1 cellular context compared by ENCODE assay signal in the genomic region with DNA sequence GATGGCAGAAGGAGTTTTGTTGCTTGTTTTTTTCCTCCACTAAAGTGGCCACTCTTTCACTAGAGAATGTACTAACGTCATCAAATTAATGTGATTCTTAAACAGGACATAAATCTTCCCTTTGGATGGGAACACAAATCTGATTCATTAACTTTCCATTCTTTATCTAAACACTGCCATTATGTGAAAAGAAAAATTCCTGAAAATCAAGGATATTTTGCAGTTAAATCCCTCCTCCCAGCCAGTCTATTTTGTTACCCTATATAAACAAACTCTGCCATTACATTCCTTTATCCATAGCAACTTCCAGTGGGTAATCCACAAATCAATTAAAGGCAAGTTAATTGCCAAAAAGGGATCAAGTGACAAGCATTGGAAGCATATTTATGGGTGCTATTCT.
TF ChIP-seq lines count a peak whose summit lies in the region.

No MANE protein-coding gene starts in this region.

TF ChIP-seq in HEK293, 187 proteins besides CTCF, POLR2A, EP300 and RAD21 (continued from another document and continues in another):
- TF ChIP-seq ZNF513 (tag by site-specific recombination; IDR thresholded peaks at IDR 0.05) = no peak
- TF ChIP-seq ATF2 (tag by site-specific recombination; IDR thresholded peaks at IDR 0.05; ENCODE audit: low read depth) = 0 out of 2 replicates have a peak, but pooled peaks have one; percentile 12
- TF ChIP-seq ZFP41 (tag by site-specific recombination; IDR thresholded peaks at IDR 0.05; ENCODE audit: borderline replicate concordance) = no peak
- TF ChIP-seq ZNF76 (tag by site-specific recombination; IDR thresholded peaks at IDR 0.05; ENCODE audit: borderline replicate concordance, low read depth) = no peak
- TF ChIP-seq ZNF404 (tag by site-specific recombination; IDR thresholded peaks at IDR 0.05) = no peak
- peak; percentile 78 for TF ChIP-seq ZNF629 (tag by site-specific recombination; IDR thresholded peaks at IDR 0.05)
- no peak for TF ChIP-seq ZNF302 (tag by site-specific recombination; IDR thresholded peaks at IDR 0.05; ENCODE audit: low read depth)
- TF ChIP-seq ZNF148 (tag by site-specific recombination; IDR thresholded peaks at IDR 0.05; ENCODE audit: borderline replicate concordance) = no peak
- TF ChIP-seq ZNF704 (tag by site-specific recombination; IDR thresholded peaks at IDR 0.05) = no peak
- TF ChIP-seq, protein P1, sequence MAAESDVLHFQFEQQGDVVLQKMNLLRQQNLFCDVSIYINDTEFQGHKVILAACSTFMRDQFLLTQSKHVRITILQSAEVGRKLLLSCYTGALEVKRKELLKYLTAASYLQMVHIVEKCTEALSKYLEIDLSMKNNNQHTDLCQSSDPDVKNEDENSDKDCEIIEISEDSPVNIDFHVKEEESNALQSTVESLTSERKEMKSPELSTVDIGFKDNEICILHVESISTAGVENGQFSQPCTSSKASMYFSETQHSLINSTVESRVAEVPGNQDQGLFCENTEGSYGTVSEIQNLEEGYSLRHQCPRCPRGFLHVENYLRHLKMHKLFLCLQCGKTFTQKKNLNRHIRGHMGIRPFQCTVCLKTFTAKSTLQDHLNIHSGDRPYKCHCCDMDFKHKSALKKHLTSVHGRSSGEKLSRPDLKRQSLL (tag by site-specific recombination; IDR thresholded peaks at IDR 0.05) = no peak
- TF ChIP-seq ZNF223 (tag by site-specific recombination; IDR thresholded peaks at IDR 0.05) = no peak
- no peak for TF ChIP-seq RBAK (tag by site-specific recombination; IDR thresholded peaks at IDR 0.05)
- no peak for TF ChIP-seq ZNF658 (tag by site-specific recombination; IDR thresholded peaks at IDR 0.05)
- no peak for TF ChIP-seq ZNF707 (tag by site-specific recombination; IDR thresholded peaks at IDR 0.05)
- no peak for TF ChIP-seq ZNF555 (tag by site-specific recombination; conservative IDR thresholded peaks at IDR 0.05)
- TF ChIP-seq BCL11A (tag by site-specific recombination; IDR thresholded peaks at IDR 0.05; ENCODE audit: low read depth) = no peak
- no peak for TF ChIP-seq ZNF654 (tag by site-specific recombination; IDR thresholded peaks at IDR 0.05; ENCODE audit: low read depth)
- no peak for TF ChIP-seq ZNF23 (tag by site-specific recombination; IDR thresholded peaks at IDR 0.05; ENCODE audit: borderline replicate concordance)
- TF ChIP-seq, protein P2, sequence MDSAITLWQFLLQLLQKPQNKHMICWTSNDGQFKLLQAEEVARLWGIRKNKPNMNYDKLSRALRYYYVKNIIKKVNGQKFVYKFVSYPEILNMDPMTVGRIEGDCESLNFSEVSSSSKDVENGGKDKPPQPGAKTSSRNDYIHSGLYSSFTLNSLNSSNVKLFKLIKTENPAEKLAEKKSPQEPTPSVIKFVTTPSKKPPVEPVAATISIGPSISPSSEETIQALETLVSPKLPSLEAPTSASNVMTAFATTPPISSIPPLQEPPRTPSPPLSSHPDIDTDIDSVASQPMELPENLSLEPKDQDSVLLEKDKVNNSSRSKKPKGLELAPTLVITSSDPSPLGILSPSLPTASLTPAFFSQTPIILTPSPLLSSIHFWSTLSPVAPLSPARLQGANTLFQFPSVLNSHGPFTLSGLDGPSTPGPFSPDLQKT (IDR thresholded peaks at IDR 0.05; ENCODE audit: borderline replicate concordance, low read depth, low read length) = no peak
- TF ChIP-seq, protein P3, sequence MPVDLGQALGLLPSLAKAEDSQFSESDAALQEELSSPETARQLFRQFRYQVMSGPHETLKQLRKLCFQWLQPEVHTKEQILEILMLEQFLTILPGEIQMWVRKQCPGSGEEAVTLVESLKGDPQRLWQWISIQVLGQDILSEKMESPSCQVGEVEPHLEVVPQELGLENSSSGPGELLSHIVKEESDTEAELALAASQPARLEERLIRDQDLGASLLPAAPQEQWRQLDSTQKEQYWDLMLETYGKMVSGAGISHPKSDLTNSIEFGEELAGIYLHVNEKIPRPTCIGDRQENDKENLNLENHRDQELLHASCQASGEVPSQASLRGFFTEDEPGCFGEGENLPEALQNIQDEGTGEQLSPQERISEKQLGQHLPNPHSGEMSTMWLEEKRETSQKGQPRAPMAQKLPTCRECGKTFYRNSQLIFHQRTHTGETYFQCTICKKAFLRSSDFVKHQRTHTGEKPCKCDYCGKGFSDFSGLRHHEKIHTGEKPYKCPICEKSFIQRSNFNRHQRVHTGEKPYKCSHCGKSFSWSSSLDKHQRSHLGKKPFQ (tag by site-specific recombination; IDR thresholded peaks at IDR 0.05) = no peak
- TF ChIP-seq ZBTB7A (tag by site-specific recombination; IDR thresholded peaks at IDR 0.05; ENCODE audit: low read depth) = no peak
- no peak for TF ChIP-seq ZNF157 (tag by site-specific recombination; IDR thresholded peaks at IDR 0.05)
- TF ChIP-seq ZNF514 (tag by site-specific recombination; IDR thresholded peaks at IDR 0.05) = no peak
- no peak for TF ChIP-seq YY2 (tag by site-specific recombination; IDR thresholded peaks at IDR 0.05)
- TF ChIP-seq ZNF221 (tag by site-specific recombination; IDR thresholded peaks at IDR 0.05; ENCODE audit: borderline replicate concordance) = no peak
- no peak for TF ChIP-seq ZNF623 (tag by site-specific recombination; IDR thresholded peaks at IDR 0.05)
- no peak for TF ChIP-seq TCF7L2 (IDR thresholded peaks at IDR 0.05; ENCODE audit: borderline replicate concordance, low read depth, low read length)
- TF ChIP-seq, protein P4, sequence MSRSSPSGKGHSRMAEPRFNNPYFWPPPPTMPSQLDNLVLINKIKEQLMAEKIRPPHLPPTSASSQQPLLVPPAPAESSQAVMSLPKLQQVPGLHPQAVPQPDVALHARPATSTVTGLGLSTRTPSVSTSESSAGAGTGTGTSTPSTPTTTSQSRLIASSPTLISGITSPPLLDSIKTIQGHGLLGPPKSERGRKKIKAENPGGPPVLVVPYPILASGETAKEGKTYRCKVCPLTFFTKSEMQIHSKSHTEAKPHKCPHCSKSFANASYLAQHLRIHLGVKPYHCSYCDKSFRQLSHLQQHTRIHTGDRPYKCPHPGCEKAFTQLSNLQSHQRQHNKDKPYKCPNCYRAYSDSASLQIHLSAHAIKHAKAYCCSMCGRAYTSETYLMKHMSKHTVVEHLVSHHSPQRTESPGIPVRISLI (tag by site-specific recombination; IDR thresholded peaks at IDR 0.05) = no peak
- no peak for TF ChIP-seq ZNF114 (tag by site-specific recombination; IDR thresholded peaks at IDR 0.05)
- TF ChIP-seq EGR2 (tag by site-specific recombination; IDR thresholded peaks at IDR 0.05; ENCODE audit: low read depth) = no peak
- TF ChIP-seq ZNF571 (tag by site-specific recombination; IDR thresholded peaks at IDR 0.05) = no peak
- TF ChIP-seq ZBTB21 (tag by site-specific recombination; IDR thresholded peaks at IDR 0.05) = 0 out of 2 replicates have a peak, but pooled peaks have one; percentile 20
- TF ChIP-seq ZNF501 (tag by site-specific recombination; IDR thresholded peaks at IDR 0.05) = 0 out of 2 replicates have a peak, but pooled peaks have one; percentile 18
- TF ChIP-seq ZNF621 (tag by site-specific recombination; IDR thresholded peaks at IDR 0.05) = no peak
- no peak for TF ChIP-seq ZNF274 (IDR thresholded peaks at IDR 0.05; ENCODE audit: low read length)
- TF ChIP-seq ZNF274 (tag by site-specific recombination; IDR thresholded peaks at IDR 0.05; ENCODE audit: borderline replicate concordance) = no peak
- no peak for TF ChIP-seq ZBTB1 (tag by site-specific recombination; IDR thresholded peaks at IDR 0.05)
- no peak for TF ChIP-seq ZBTB20 (tag by site-specific recombination; IDR thresholded peaks at IDR 0.05)
- TF ChIP-seq ZNF692 (tag by site-specific recombination; IDR thresholded peaks at IDR 0.05) = no peak
- TF ChIP-seq ZNF292 (tag by site-specific recombination; IDR thresholded peaks at IDR 0.05; ENCODE audit: borderline replicate concordance, low read depth) = no peak
- TF ChIP-seq, protein P5, sequence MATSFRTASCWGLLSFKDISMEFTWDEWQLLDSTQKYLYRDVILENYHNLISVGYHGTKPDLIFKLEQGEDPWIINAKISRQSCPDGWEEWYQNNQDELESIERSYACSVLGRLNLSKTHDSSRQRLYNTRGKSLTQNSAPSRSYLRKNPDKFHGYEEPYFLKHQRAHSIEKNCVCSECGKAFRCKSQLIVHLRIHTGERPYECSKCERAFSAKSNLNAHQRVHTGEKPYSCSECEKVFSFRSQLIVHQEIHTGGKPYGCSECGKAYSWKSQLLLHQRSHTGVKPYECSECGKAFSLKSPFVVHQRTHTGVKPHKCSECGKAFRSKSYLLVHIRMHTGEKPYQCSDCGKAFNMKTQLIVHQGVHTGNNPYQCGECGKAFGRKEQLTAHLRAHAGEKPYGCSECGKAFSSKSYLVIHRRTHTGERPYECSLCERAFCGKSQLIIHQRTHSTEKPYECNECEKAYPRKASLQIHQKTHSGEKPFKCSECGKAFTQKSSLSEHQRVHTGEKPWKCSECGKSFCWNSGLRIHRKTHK (tag by site-specific recombination; IDR thresholded peaks at IDR 0.05) = no peak
- peak; percentile 73 for TF ChIP-seq ZNF843 (tag by site-specific recombination; IDR thresholded peaks at IDR 0.05)
- no peak for TF ChIP-seq ZSCAN23 (tag by site-specific recombination; IDR thresholded peaks at IDR 0.05)
- no peak for TF ChIP-seq ZNF510 (tag by site-specific recombination; IDR thresholded peaks at IDR 0.05; ENCODE audit: insufficient replicate concordance)
- no peak for TF ChIP-seq ZNF423 (tag by site-specific recombination; IDR thresholded peaks at IDR 0.05)
- no peak for TF ChIP-seq ZNF837 (tag by site-specific recombination; IDR thresholded peaks at IDR 0.05)
- TF ChIP-seq ZNF10 (tag by site-specific recombination; IDR thresholded peaks at IDR 0.05) = no peak
- TF ChIP-seq HOXD13 (CRISPR knock-in tag; IDR thresholded peaks at IDR 0.05; ENCODE audit: borderline replicate concordance) = no peak
- no peak for TF ChIP-seq SCRT1 (tag by site-specific recombination; IDR thresholded peaks at IDR 0.05; ENCODE audit: borderline replicate concordance)
- no peak for TF ChIP-seq ZNF785 (tag by site-specific recombination; IDR thresholded peaks at IDR 0.05)
- no peak for TF ChIP-seq ZNF596 (tag by site-specific recombination; IDR thresholded peaks at IDR 0.05)
